Comparison of ENCODE assay signal across 23 cellular contexts in the genomic region with DNA sequence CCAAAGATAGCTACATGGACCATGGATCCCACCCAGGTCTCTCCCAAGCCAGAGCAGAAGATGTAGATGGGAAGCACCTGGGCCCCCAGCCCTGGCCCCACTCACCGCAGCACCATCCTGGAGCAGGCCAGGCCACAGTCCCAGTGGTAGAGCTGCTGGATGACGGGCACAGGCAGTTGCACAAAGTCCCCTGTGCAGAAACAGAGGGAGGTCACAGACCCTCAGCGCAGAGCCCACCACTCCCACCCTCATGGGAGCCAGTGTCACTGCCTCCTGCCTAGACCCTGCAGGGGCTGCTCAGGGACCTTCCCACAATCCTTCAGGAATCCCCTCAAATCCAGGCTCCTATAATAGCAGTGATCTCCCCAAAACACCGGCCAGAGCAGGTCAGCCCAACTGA. TPM values are rescaled to one million over a fixed set of nuclear protein-coding genes. Genes with fewer than 3 reads are reported as not detected.
"Had no signal": no experiment of that assay in that cellular context is flagged by ENCODE, and none has a peak within 500 bp of the region (broad histone marks: within the 10 kb centered on the region; RNA-seq: fewer than 3 reads in every experiment).

No MANE protein-coding gene starts in this region.

- H3K27me3 Mint-ChIP-seq: activated B cell treated with CpG ODN at 0.5 μM for 24 hours; activated CD4-positive, alpha-beta T cell treated with anti-CD3 and anti-CD28 coated beads for 36 hours; activated naive CD4-positive, alpha-beta T cell treated with anti-CD3 and anti-CD28 coated beads, Interleukin-2, amount 10 ng/mL, durations not matched to agents 7 days and 5 days; effector memory CD8-positive, alpha-beta T cell; naive B cell; T-helper 17 cell had no signal

- H3K4me2 ChIP-seq: smooth muscle cell had no signal

- H3K27ac Mint-ChIP-seq: activated B cell treated with CpG ODN at 0.5 μM for 24 hours; activated CD4-positive, alpha-beta T cell treated with anti-CD3 and anti-CD28 coated beads for 36 hours; activated naive CD4-positive, alpha-beta T cell treated with anti-CD3 and anti-CD28 coated beads, Interleukin-2, amount 10 ng/mL, durations not matched to agents 7 days and 5 days; T-helper 17 cell had no signal

- H3K27ac ChIP-seq: adrenal gland, ascending aorta, brain microvascular endothelial cell, tibial artery had no signal

- H3K4me3 ChIP-seq: adrenal gland, ascending aorta, lung, smooth muscle cell, tibial artery had no signal

- H3K27me3 ChIP-seq: adrenal gland, ascending aorta, brain microvascular endothelial cell, tibial artery had no signal

- H3K9me3 ChIP-seq: adrenal gland, ascending aorta, tibial artery had no signal

- DNase-seq: activated B cell treated with CpG ODN at 0.5 μM for 24 hours; activated CD4-positive, alpha-beta T cell treated with anti-CD3 and anti-CD28 coated beads for 36 hours; activated CD4-positive, alpha-beta T cell treated with anti-CD3 and anti-CD28 coated beads, Interleukin-2, amount 50 U/mL, for 4 hours; activated effector memory CD4-positive, alpha-beta T cell treated with anti-CD3 and anti-CD28 coated beads, Interleukin-2, amount 50 U/mL, for 16 hours; activated naive CD4-positive, alpha-beta T cell treated with anti-CD3 and anti-CD28 coated beads, Interleukin-2, amount 10 ng/mL, durations not matched to agents 7 days and 5 days; adrenal gland; brain microvascular endothelial cell; central memory CD4-positive, alpha-beta T cell; effector memory CD8-positive, alpha-beta T cell; kidney; naive B cell; nucleus accumbens; posterior cingulate gyrus; stimulated activated CD4-positive, alpha-beta T cell treated with anti-CD3 and anti-CD28 coated beads, Interleukin-15, amount 100 ng/mL, for 24 hours; stimulated activated naive CD4-positive, alpha-beta T cell; SW 1271; T-helper 17 cell; tibial artery had no signal

- H3K9me3 Mint-ChIP-seq: activated B cell treated with CpG ODN at 0.5 μM for 24 hours; activated naive CD4-positive, alpha-beta T cell treated with anti-CD3 and anti-CD28 coated beads, Interleukin-2, amount 10 ng/mL, durations not matched to agents 7 days and 5 days; effector memory CD8-positive, alpha-beta T cell; naive B cell had no signal

- H3K4me3 Mint-ChIP-seq: activated B cell treated with CpG ODN at 0.5 μM for 24 hours; activated CD4-positive, alpha-beta T cell treated with anti-CD3 and anti-CD28 coated beads for 36 hours; activated naive CD4-positive, alpha-beta T cell treated with anti-CD3 and anti-CD28 coated beads, Interleukin-2, amount 10 ng/mL, durations not matched to agents 7 days and 5 days; effector memory CD8-positive, alpha-beta T cell; T-helper 17 cell had no signal

- ATAC-seq: activated CD4-positive, alpha-beta T cell treated with anti-CD3 and anti-CD28 coated beads for 36 hours; effector memory CD8-positive, alpha-beta T cell; sciatic nerve; T-helper 17 cell had no signal

RNA-seq across cellular contexts. Expression of gene UPB1, which starts 53.7 kb away (rescaled TPM):
- total RNA-seq: ascending aorta, dermis microvascular lymphatic vessel endothelial cell, smooth muscle cell had no signal

RNA-seq across cellular contexts. Expression of gene GGT1, which starts 54.2 kb away (rescaled TPM):
- total RNA-seq: ascending aorta had no signal
